Comparison of ENCODE assay signal across 1 cellular context in genomic region chr1:211259596-211260126, GRCh38.
TF ChIP-seq lines count a peak whose summit lies in the region.

No MANE protein-coding gene starts in this region.

TF ChIP-seq in H1, 55 proteins besides CTCF, POLR2A, EP300 and RAD21:
- TF ChIP-seq MAFK (IDR thresholded peaks at IDR 0.05; ENCODE audit: low read depth, low read length) (no peak), TAF1 (IDR thresholded peaks at IDR 0.05; ENCODE audit: low read depth, low read length) (peak; percentile 57; the same call in 1 of the 2 replicates)
